In the genomic region with DNA sequence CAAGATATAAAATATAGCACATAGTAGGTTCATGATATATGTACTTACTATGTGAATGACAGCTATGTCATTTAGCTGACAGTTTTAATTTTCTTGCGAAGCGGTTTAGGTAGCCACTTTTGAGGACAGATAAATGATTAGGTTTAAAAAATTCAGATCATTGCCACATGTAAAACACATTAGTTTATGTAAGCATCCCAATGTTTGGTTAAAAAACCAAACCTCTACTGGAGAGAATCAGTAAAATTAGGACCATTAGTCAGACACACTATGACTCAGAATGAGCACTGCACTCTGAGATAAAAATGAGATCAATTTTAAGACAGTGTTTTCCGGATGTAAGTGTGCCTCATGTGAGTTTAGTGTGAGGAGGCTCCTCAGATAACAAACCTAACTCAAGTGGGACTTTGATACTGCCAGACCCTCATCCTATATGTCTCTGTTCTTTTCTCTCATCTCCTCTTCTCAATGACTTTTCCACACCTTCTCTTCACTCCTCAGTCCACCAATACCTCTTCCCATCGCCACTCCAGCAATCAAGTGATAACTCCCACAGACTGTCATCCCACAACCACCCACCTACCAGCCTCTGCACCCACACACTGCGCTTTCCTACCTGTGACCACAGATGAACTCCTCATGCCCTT, we compare ENCODE assay signal across 1 cellular context.
TF ChIP-seq lines count a peak whose summit lies in the region.

No MANE protein-coding gene starts in this region.

TF ChIP-seq in K562, 482 proteins besides CTCF, POLR2A, EP300 and RAD21 (continued from another document and continues in another):
- TF ChIP-seq, protein P1, sequence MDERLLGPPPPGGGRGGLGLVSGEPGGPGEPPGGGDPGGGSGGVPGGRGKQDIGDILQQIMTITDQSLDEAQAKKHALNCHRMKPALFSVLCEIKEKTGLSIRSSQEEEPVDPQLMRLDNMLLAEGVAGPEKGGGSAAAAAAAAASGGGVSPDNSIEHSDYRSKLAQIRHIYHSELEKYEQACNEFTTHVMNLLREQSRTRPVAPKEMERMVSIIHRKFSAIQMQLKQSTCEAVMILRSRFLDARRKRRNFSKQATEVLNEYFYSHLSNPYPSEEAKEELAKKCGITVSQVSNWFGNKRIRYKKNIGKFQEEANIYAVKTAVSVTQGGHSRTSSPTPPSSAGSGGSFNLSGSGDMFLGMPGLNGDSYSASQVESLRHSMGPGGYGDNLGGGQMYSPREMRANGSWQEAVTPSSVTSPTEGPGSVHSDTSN (CRISPR knock-in tag; IDR thresholded peaks at IDR 0.05; ENCODE audit: low read depth) = no peak
- TF ChIP-seq, protein P1 (tag; conservative IDR thresholded peaks at IDR 0.05; ENCODE audit: low read depth) = no peak
- TF ChIP-seq SMAD3 (CRISPR knock-in tag; conservative IDR thresholded peaks at IDR 0.05) (no peak), TEAD1 (CRISPR knock-in tag; IDR thresholded peaks at IDR 0.05) (no peak), TAF9B (IDR thresholded peaks at IDR 0.05; ENCODE audit: partially characterized antibody) (peak; percentile 62), ZNF274 (IDR thresholded peaks at IDR 0.05; ENCODE audit: borderline replicate concordance, low read depth, low read length) (no peak), ZNF23 (CRISPR knock-in tag; IDR thresholded peaks at IDR 0.05) (no peak), SP2 (IDR thresholded peaks at IDR 0.05; ENCODE audit: extremely low read depth, low read depth, low read length, poor library complexity, severe bottlenecking) (no peak), RBM34 (IDR thresholded peaks at IDR 0.05; ENCODE audit: borderline replicate concordance, insufficient read depth, low read length) (no peak), ZNF197 (CRISPR knock-in tag; IDR thresholded peaks at IDR 0.05; ENCODE audit: low read depth) (0 out of 2 replicates have a peak, but pooled peaks have one; percentile 29), POLR2AphosphoS5 (IDR thresholded peaks at IDR 0.05; ENCODE audit: control insufficient read depth, insufficient read depth, low read depth, low read length) (peak; percentile 53; the same call in 1 of the 2 replicates), BDP1 (IDR thresholded peaks at IDR 0.05; ENCODE audit: insufficient read depth, insufficient read length) (no peak), ZNF134 (CRISPR knock-in tag; conservative IDR thresholded peaks at IDR 0.05) (no peak), MCM7 (IDR thresholded peaks at IDR 0.05) (no peak), BACH1 (tag; IDR thresholded peaks at IDR 0.05) (no peak), ZNF175 (CRISPR knock-in tag; IDR thresholded peaks at IDR 0.05; ENCODE audit: low read depth) (0 out of 2 replicates have a peak, but pooled peaks have one; percentile 52), ERF (CRISPR knock-in tag; IDR thresholded peaks at IDR 0.05) (no peak), CAMTA2 (CRISPR knock-in tag; conservative IDR thresholded peaks at IDR 0.05) (no peak), NCOA4 (IDR thresholded peaks at IDR 0.05; ENCODE audit: partially characterized antibody) (no peak), THRAP3 (IDR thresholded peaks at IDR 0.05; ENCODE audit: borderline replicate concordance) (no peak), ZNF551 (CRISPR knock-in tag; IDR thresholded peaks at IDR 0.05) (no peak), PHF20 (IDR thresholded peaks at IDR 0.05; ENCODE audit: partially characterized antibody) (no peak), MAFG (tag; conservative IDR thresholded peaks at IDR 0.05) (peak; percentile 19; the same call in 1 of the 2 replicates), SMC3 (conservative IDR thresholded peaks at IDR 0.05; ENCODE audit: insufficient read depth, low read depth, low read length) (no peak), ETV1 (tag; conservative IDR thresholded peaks at IDR 0.05; ENCODE audit: low read depth) (peak; percentile 89), PML (IDR thresholded peaks at IDR 0.05; ENCODE audit: low read length) (peak; percentile 62), SMAD4 (CRISPR knock-in tag; conservative IDR thresholded peaks at IDR 0.05) (peak; percentile 50; the same call in 1 of the 2 replicates)
- TF ChIP-seq, protein P2, sequence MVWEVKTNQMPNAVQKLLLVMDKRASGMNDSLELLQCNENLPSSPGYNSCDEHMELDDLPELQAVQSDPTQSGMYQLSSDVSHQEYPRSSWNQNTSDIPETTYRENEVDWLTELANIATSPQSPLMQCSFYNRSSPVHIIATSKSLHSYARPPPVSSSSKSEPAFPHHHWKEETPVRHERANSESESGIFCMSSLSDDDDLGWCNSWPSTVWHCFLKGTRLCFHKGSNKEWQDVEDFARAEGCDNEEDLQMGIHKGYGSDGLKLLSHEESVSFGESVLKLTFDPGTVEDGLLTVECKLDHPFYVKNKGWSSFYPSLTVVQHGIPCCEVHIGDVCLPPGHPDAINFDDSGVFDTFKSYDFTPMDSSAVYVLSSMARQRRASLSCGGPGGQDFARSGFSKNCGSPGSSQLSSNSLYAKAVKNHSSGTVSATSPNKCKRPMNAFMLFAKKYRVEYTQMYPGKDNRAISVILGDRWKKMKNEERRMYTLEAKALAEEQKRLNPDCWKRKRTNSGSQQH (CRISPR knock-in tag; IDR thresholded peaks at IDR 0.05) = 0 out of 2 replicates have a peak, but pooled peaks have one; percentile 44
- TF ChIP-seq, protein P3, sequence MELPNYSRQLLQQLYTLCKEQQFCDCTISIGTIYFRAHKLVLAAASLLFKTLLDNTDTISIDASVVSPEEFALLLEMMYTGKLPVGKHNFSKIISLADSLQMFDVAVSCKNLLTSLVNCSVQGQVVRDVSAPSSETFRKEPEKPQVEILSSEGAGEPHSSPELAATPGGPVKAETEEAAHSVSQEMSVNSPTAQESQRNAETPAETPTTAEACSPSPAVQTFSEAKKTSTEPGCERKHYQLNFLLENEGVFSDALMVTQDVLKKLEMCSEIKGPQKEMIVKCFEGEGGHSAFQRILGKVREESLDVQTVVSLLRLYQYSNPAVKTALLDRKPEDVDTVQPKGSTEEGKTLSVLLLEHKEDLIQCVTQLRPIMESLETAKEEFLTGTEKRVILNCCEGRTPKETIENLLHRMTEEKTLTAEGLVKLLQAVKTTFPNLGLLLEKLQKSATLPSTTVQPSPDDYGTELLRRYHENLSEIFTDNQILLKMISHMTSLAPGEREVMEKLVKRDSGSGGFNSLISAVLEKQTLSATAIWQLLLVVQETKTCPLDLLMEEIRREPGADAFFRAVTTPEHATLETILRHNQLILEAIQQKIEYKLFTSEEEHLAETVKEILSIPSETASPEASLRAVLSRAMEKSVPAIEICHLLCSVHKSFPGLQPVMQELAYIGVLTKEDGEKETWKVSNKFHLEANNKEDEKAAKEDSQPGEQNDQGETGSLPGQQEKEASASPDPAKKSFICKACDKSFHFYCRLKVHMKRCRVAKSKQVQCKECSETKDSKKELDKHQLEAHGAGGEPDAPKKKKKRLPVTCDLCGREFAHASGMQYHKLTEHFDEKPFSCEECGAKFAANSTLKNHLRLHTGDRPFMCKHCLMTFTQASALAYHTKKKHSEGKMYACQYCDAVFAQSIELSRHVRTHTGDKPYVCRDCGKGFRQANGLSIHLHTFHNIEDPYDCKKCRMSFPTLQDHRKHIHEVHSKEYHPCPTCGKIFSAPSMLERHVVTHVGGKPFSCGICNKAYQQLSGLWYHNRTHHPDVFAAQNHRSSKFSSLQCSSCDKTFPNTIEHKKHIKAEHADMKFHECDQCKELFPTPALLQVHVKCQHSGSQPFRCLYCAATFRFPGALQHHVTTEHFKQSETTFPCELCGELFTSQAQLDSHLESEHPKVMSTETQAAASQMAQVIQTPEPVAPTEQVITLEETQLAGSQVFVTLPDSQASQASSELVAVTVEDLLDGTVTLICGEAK (IDR thresholded peaks at IDR 0.05) = 0 out of 2 replicates have a peak, but pooled peaks have one; percentile 40
- TF ChIP-seq, protein P3 (CRISPR knock-in tag; IDR thresholded peaks at IDR 0.05) = no peak
- TF ChIP-seq, protein P4, sequence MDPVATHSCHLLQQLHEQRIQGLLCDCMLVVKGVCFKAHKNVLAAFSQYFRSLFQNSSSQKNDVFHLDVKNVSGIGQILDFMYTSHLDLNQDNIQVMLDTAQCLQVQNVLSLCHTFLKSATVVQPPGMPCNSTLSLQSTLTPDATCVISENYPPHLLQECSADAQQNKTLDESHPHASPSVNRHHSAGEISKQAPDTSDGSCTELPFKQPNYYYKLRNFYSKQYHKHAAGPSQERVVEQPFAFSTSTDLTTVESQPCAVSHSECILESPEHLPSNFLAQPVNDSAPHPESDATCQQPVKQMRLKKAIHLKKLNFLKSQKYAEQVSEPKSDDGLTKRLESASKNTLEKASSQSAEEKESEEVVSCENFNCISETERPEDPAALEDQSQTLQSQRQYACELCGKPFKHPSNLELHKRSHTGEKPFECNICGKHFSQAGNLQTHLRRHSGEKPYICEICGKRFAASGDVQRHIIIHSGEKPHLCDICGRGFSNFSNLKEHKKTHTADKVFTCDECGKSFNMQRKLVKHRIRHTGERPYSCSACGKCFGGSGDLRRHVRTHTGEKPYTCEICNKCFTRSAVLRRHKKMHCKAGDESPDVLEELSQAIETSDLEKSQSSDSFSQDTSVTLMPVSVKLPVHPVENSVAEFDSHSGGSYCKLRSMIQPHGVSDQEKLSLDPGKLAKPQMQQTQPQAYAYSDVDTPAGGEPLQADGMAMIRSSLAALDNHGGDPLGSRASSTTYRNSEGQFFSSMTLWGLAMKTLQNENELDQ (CRISPR knock-in tag; IDR thresholded peaks at IDR 0.05; ENCODE audit: borderline replicate concordance) = no peak
- TF ChIP-seq, protein P5, sequence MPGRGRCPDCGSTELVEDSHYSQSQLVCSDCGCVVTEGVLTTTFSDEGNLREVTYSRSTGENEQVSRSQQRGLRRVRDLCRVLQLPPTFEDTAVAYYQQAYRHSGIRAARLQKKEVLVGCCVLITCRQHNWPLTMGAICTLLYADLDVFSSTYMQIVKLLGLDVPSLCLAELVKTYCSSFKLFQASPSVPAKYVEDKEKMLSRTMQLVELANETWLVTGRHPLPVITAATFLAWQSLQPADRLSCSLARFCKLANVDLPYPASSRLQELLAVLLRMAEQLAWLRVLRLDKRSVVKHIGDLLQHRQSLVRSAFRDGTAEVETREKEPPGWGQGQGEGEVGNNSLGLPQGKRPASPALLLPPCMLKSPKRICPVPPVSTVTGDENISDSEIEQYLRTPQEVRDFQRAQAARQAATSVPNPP (IDR thresholded peaks at IDR 0.05; ENCODE audit: borderline replicate concordance, insufficient read depth, insufficient read length) = no peak
